Comparison of ENCODE assay signal across 1 cellular context in the genomic region with DNA sequence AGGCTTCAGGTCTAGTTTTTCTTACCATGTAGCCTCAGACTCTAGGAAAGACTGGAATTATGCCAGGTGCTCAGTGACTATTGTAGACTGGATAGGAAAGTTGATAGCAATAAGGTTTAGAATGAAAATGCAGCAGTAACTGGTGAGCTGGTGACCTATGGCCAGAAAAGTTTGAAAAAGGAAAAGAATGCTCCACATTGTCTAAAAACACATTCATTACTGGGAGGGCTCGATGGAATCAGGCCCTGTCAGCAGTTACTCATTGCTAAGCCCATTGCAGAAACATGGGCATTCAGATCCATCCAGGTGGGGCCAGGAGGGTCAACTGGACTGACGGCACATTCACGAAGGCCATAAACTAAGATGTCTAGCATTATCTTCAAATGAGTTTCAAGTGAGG.
TF ChIP-seq lines count a peak whose summit lies in the region.

No MANE protein-coding gene starts in this region.

TF ChIP-seq in WTC11, 78 proteins besides CTCF, POLR2A, EP300 and RAD21 (continued from another document):
- TF ChIP-seq, protein P1, sequence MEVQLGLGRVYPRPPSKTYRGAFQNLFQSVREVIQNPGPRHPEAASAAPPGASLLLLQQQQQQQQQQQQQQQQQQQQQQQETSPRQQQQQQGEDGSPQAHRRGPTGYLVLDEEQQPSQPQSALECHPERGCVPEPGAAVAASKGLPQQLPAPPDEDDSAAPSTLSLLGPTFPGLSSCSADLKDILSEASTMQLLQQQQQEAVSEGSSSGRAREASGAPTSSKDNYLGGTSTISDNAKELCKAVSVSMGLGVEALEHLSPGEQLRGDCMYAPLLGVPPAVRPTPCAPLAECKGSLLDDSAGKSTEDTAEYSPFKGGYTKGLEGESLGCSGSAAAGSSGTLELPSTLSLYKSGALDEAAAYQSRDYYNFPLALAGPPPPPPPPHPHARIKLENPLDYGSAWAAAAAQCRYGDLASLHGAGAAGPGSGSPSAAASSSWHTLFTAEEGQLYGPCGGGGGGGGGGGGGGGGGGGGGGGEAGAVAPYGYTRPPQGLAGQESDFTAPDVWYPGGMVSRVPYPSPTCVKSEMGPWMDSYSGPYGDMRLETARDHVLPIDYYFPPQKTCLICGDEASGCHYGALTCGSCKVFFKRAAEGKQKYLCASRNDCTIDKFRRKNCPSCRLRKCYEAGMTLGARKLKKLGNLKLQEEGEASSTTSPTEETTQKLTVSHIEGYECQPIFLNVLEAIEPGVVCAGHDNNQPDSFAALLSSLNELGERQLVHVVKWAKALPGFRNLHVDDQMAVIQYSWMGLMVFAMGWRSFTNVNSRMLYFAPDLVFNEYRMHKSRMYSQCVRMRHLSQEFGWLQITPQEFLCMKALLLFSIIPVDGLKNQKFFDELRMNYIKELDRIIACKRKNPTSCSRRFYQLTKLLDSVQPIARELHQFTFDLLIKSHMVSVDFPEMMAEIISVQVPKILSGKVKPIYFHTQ (CRISPR knock-in tag; IDR thresholded peaks at IDR 0.05) = no peak
- TF ChIP-seq, protein P2, sequence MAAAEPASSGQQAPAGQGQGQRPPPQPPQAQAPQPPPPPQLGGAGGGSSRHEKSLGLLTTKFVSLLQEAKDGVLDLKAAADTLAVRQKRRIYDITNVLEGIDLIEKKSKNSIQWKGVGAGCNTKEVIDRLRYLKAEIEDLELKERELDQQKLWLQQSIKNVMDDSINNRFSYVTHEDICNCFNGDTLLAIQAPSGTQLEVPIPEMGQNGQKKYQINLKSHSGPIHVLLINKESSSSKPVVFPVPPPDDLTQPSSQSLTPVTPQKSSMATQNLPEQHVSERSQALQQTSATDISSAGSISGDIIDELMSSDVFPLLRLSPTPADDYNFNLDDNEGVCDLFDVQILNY (CRISPR knock-in tag; IDR thresholded peaks at IDR 0.05) = no peak
- TF ChIP-seq, protein P3, sequence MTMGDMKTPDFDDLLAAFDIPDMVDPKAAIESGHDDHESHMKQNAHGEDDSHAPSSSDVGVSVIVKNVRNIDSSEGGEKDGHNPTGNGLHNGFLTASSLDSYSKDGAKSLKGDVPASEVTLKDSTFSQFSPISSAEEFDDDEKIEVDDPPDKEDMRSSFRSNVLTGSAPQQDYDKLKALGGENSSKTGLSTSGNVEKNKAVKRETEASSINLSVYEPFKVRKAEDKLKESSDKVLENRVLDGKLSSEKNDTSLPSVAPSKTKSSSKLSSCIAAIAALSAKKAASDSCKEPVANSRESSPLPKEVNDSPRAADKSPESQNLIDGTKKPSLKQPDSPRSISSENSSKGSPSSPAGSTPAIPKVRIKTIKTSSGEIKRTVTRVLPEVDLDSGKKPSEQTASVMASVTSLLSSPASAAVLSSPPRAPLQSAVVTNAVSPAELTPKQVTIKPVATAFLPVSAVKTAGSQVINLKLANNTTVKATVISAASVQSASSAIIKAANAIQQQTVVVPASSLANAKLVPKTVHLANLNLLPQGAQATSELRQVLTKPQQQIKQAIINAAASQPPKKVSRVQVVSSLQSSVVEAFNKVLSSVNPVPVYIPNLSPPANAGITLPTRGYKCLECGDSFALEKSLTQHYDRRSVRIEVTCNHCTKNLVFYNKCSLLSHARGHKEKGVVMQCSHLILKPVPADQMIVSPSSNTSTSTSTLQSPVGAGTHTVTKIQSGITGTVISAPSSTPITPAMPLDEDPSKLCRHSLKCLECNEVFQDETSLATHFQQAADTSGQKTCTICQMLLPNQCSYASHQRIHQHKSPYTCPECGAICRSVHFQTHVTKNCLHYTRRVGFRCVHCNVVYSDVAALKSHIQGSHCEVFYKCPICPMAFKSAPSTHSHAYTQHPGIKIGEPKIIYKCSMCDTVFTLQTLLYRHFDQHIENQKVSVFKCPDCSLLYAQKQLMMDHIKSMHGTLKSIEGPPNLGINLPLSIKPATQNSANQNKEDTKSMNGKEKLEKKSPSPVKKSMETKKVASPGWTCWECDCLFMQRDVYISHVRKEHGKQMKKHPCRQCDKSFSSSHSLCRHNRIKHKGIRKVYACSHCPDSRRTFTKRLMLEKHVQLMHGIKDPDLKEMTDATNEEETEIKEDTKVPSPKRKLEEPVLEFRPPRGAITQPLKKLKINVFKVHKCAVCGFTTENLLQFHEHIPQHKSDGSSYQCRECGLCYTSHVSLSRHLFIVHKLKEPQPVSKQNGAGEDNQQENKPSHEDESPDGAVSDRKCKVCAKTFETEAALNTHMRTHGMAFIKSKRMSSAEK (CRISPR knock-in tag; IDR thresholded peaks at IDR 0.05; ENCODE audit: borderline replicate concordance) = no peak
- TF ChIP-seq, protein P4, sequence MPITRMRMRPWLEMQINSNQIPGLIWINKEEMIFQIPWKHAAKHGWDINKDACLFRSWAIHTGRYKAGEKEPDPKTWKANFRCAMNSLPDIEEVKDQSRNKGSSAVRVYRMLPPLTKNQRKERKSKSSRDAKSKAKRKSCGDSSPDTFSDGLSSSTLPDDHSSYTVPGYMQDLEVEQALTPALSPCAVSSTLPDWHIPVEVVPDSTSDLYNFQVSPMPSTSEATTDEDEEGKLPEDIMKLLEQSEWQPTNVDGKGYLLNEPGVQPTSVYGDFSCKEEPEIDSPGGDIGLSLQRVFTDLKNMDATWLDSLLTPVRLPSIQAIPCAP (CRISPR knock-in tag; IDR thresholded peaks at IDR 0.05) = no peak
- TF ChIP-seq CBFB (CRISPR knock-in tag; IDR thresholded peaks at IDR 0.05; ENCODE audit: low read depth) = no peak
- TF ChIP-seq HMGA2 (CRISPR knock-in tag; IDR thresholded peaks at IDR 0.05) = no peak
- no peak for TF ChIP-seq ETV6 (CRISPR knock-in tag; IDR thresholded peaks at IDR 0.05)
- no peak for TF ChIP-seq NFE2L1 (CRISPR knock-in tag; IDR thresholded peaks at IDR 0.05)
- no peak for TF ChIP-seq GRHL2 (CRISPR knock-in tag; IDR thresholded peaks at IDR 0.05; ENCODE audit: insufficient replicate concordance, severe bottlenecking)
- no peak for TF ChIP-seq SMAD4 (CRISPR knock-in tag; IDR thresholded peaks at IDR 0.05)
- TF ChIP-seq, protein P5, sequence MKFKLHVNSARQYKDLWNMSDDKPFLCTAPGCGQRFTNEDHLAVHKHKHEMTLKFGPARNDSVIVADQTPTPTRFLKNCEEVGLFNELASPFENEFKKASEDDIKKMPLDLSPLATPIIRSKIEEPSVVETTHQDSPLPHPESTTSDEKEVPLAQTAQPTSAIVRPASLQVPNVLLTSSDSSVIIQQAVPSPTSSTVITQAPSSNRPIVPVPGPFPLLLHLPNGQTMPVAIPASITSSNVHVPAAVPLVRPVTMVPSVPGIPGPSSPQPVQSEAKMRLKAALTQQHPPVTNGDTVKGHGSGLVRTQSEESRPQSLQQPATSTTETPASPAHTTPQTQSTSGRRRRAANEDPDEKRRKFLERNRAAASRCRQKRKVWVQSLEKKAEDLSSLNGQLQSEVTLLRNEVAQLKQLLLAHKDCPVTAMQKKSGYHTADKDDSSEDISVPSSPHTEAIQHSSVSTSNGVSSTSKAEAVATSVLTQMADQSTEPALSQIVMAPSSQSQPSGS (CRISPR knock-in tag; IDR thresholded peaks at IDR 0.05; ENCODE audit: borderline replicate concordance, low read depth) = no peak
- TF ChIP-seq, protein P6, sequence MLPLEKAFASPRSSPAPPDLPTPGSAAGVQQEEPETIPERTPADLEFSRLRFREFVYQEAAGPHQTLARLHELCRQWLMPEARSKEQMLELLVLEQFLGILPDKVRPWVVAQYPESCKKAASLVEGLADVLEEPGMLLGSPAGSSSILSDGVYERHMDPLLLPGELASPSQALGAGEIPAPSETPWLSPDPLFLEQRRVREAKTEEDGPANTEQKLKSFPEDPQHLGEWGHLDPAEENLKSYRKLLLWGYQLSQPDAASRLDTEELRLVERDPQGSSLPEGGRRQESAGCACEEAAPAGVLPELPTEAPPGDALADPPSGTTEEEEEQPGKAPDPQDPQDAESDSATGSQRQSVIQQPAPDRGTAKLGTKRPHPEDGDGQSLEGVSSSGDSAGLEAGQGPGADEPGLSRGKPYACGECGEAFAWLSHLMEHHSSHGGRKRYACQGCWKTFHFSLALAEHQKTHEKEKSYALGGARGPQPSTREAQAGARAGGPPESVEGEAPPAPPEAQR (CRISPR knock-in tag; IDR thresholded peaks at IDR 0.05) = no peak
- TF ChIP-seq TEAD4 (CRISPR knock-in tag; IDR thresholded peaks at IDR 0.05) = no peak
- no peak for TF ChIP-seq RORB (CRISPR knock-in tag; IDR thresholded peaks at IDR 0.05)
- no peak for TF ChIP-seq ZNF121 (CRISPR knock-in tag; IDR thresholded peaks at IDR 0.05)
